ENCODE assay signal across 11 cellular contexts in the genomic region with DNA sequence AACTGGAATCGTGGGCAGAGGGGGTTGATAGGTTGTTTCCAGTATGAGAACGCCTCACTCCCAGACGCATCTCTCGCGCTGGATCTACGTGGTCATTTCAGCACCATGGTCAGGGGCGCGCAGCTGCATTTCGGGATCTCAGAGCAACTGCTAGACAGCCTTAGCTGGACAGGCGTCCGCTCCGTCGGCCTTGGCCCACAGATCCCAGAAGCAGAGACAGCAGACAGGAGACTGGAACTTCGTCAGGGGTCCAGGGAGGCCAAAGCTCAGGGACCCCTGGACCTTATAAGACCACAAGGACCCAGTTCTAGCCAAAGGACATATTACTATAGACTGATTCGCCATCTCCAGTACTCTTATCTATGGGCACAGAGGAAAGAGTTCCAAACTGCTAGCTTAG. TPM values are rescaled to one million over a fixed set of nuclear protein-coding genes. Genes with fewer than 3 reads are reported as not detected.
A peak's percentile ranks its signal among the peaks of the same experiment; 100 is the strongest.
DNase-seq lines count a peak whose midpoint lies in the region; ATAC-seq and TF ChIP-seq lines count a peak whose summit lies in the region.
"Had no signal": no experiment of that assay in that cellular context is flagged by ENCODE, and none has a peak within 500 bp of the region (broad histone marks: within the 10 kb centered on the region; RNA-seq: fewer than 3 reads in every experiment).

No MANE protein-coding gene starts in this region.

- peaks cover 81% of the 10 kb centered on the region for H3K27me3 ChIP-seq in H7 (ENCODE audit: control insufficient read depth, insufficient read depth, low read length)

- POLR2A ChIA-PET in GM10248 (lab: Yijun Ruan, JAX): no interaction called here

- H3K36me3 ChIP-seq in H7 (replicated peaks; ENCODE audit: control insufficient read depth, insufficient read depth, low read length): no peaks in the 10 kb centered on the region
- H3K36me3 ChIP-seq: thoracic aorta had no signal

- DNase-seq in H7: peak; percentile 80
- peak; percentile 28 for DNase-seq in SK-MEL-5 (ENCODE audit: low read depth, low spot score)
- peak; percentile 63 for DNase-seq in fibroblast of the aortic adventitia (ENCODE audit: low read depth)
- DNase-seq in retina: peak; percentile 63
- DNase-seq in NCI-H510A treated with DMSO at 0.1 percent for 48 hours (lab: John Stamatoyannopoulos, UW): no peak
- no peak for DNase-seq in cortex of kidney (lab: John Stamatoyannopoulos, UW)
- no peak for DNase-seq in GM10248 (ENCODE audit: extremely low spot score)
- DNase-seq: NCI-H2107 had no signal

- CTCF ChIA-PET in GM10248 (lab: Yijun Ruan, JAX): no interaction called here

- TF ChIP-seq CTCF in fibroblast of the aortic adventitia (IDR thresholded peaks at IDR 0.05; ENCODE audit: insufficient read depth, low read length) (no peak), GM10248 (IDR thresholded peaks at IDR 0.05; ENCODE audit: control extremely low read depth, extremely low read depth, low read depth, missing control alignments) (no peak)

- H3K4me3 ChIP-seq in H7 (ENCODE audit: insufficient read depth, low read depth, low read length) (no peak overlapping the region), fibroblast of the aortic adventitia (ENCODE audit: low read depth, low read length) (no peak overlapping the region)
- H3K4me3 ChIP-seq: thoracic aorta had no signal

- in situ Hi-C loops in SK-MEL-5 (cut with HindIII; ENCODE audit: low pct_unique_long_range_greater_than_20kb, low sequenced_read_pairs): no loop called here

- no peak for ATAC-seq in GM21515 (IDR thresholded peaks at IDR 0.05; ENCODE audit: unreplicated experiment)
- ATAC-seq: natural killer cell treated with Interleukin-12 subunit alpha and Interleukin-12 subunit beta and Interleukin-15 and Interleukin-18, amount 100 ng/mL, for 72 hours had no signal

RNA-seq across cellular contexts. Expression of a gene that starts 5.3 kb away (rescaled TPM):
- total RNA-seq in H7 (2014; rRNA removed; shearing (Covaris generic)): 0.14 and 1.4 TPM in 2 replicates
- not detected in 2 replicates for total RNA-seq in SK-MEL-5 (2014; rRNA removed; shearing (Covaris generic))
- not detected in 2 replicates for polyA plus RNA-seq in SK-MEL-5 (2015; cell fraction: cytosol; rRNA removed)
- not detected in 2 replicates for polyA plus RNA-seq in SK-MEL-5 (2015; cell fraction: nucleus; rRNA removed)
- not detected in 2 replicates for total RNA-seq in fibroblast of the aortic adventitia (ENCODE audit: low replicate concordance)
- total RNA-seq: natural killer cell treated with Interleukin-12 subunit alpha and Interleukin-12 subunit beta and Interleukin-15 and Interleukin-18, amount 100 ng/mL, for 72 hours had no signal

Comparison
In these comparisons a context has a peak if more than half of its experiments do, and no peak if none do; other contexts are left out.
1. DNase-seq: peak in H7 (single experiment), SK-MEL-5 (single experiment), fibroblast of the aortic adventitia (single experiment) and retina (single experiment); none in NCI-H510A treated with DMSO at 0.1 percent for 48 hours (single experiment), cortex of kidney (single experiment) and GM10248 (single experiment).